21 cellular contexts compared by ENCODE assay signal in the genomic region with DNA sequence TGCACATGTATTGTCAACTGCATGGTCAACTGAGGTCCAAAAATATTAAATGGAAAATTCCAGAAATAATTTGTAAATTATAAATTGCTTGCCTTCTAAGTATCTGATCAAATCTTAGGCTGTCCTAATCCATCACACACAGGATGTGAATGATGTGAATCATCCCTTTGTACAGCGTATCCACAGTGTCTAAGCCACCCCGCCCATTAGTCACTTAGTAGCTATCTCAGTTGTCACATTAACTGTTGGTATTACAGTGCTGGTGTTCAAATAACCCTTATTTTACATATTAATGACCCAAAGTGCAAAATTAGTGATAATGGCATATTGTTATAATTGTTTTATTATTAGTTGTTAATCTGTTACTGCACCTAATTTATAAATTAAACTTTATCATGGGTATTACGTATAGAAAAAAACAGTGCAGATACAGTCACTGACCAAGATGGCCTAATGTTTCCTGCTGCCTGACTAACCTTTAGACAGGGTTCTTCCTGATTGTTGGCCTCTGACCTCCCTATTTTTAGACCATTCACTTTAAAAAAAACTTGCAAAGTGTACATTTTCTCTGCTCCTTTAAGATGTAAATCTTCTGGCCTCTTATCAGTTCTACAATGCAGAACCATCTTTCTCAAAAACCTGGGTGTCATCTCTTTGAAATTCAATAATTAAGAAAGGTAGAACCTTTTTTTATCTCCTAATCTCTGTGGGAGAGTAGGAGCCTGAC. TPM values are rescaled to one million over a fixed set of nuclear protein-coding genes. Genes with fewer than 3 reads are reported as not detected.
A peak's percentile ranks its signal among the peaks of the same experiment; 100 is the strongest.
DNase-seq lines count a peak whose midpoint lies in the region; ATAC-seq, FAIRE-seq and TF ChIP-seq lines count a peak whose summit lies in the region.
"Had no signal": no experiment of that assay in that cellular context is flagged by ENCODE, and none has a peak within 500 bp of the region (broad histone marks: within the 10 kb centered on the region; RNA-seq: fewer than 3 reads in every experiment).

No MANE protein-coding gene starts in this region.

- H3K4me3 Mint-ChIP-seq in T-cell, result no peak overlapping the region

- no peaks in the 10 kb centered on the region for H3K36me3 Mint-ChIP-seq in T-cell

- POLR2A ChIA-PET in T-cell (lab: Charles Lee), result no interaction called here

- no peaks in the 10 kb centered on the region for H3K27me3 ChIP-seq in BLaER1 treated with 17β-estradiol and CSF1 and Interleukin-3, amounts not matched to agents 10 nM and 100 nM
- H3K27me3 ChIP-seq in bronchial epithelial cell (ENCODE audit: control insufficient read depth, insufficient read depth, low read length) (no peaks in the 10 kb centered on the region), suprapubic skin (no peaks in the 10 kb centered on the region), colonic mucosa (no peaks in the 10 kb centered on the region)
- H3K27me3 ChIP-seq: dorsolateral prefrontal cortex, gastrocnemius medialis, neutrophil had no signal

- no peak for FAIRE-seq in bronchial epithelial cell (lab: Jason Lieb, UNC)
- FAIRE-seq: astrocyte had no signal

- peak; percentile 9 for DNase-seq in HuH-7 (ENCODE audit: low spot score)
- peak; percentile 49 for DNase-seq in bronchial epithelial cell (ENCODE audit: low read depth)
- DNase-seq in T-cell, result no peak
- no peak for DNase-seq in suprapubic skin (ENCODE audit: low spot score in 2 of 2)
- DNase-seq in colonic mucosa, result no peak
- DNase-seq: activated gamma-delta T cell treated with Interleukin-2 at 50 U/mL for 16 hours, DMS79 treated with DMSO at 0.1 percent for 48 hours, dorsolateral prefrontal cortex, gastrocnemius medialis, H7, mesendoderm, NCI-H1105, NCI-H2227 treated with DMSO at 0.1 percent for 48 hours, WERI-Rb-1 had no signal

- H3K4me2 ChIP-seq in BLaER1 treated with 17β-estradiol and CSF1 and Interleukin-3, amounts not matched to agents 10 nM and 100 nM, result peak overlapping the region in 7 of 11 experiments; percentile 4 to 46 (median 26); a peak in 8 of 22 replicates

- H4K20me1 ChIP-seq in BLaER1 treated with 17β-estradiol and CSF1 and Interleukin-3, amounts not matched to agents 10 nM and 100 nM, result no peaks in the 10 kb centered on the region; a peak in 1 of 22 replicates

- no peak overlapping the region for H3K4me3 ChIP-seq in BLaER1 treated with 17β-estradiol and CSF1 and Interleukin-3, amounts not matched to agents 10 nM and 100 nM
- H3K4me3 ChIP-seq in bronchial epithelial cell (ENCODE audit: low read depth, low read length), result no peak overlapping the region
- H3K4me3 ChIP-seq in mesodermal cell (ENCODE audit: extremely low read depth, insufficient read depth, low read length, poor library complexity, severe bottlenecking), result no peak overlapping the region
- no peak overlapping the region for H3K4me3 ChIP-seq in suprapubic skin
- H3K4me3 ChIP-seq in colonic mucosa, result no peak overlapping the region
- H3K4me3 ChIP-seq: dorsolateral prefrontal cortex, gastrocnemius medialis, SK-N-MC had no signal

- peaks cover 9 to 45% (median 32%) of the 10 kb centered on the region in 10 experiments; a peak in 18 of 20 replicates for H3K4me1 ChIP-seq in BLaER1 treated with 17β-estradiol and CSF1 and Interleukin-3, amounts not matched to agents 10 nM and 100 nM
- H3K4me1 ChIP-seq in mesodermal cell (ENCODE audit: control insufficient read depth, insufficient read depth, low read length, poor library complexity, severe bottlenecking) (no peaks in the 10 kb centered on the region), suprapubic skin (peaks cover 15% of the 10 kb centered on the region), colonic mucosa (peaks cover 3% of the 10 kb centered on the region)

- intact Hi-C loops in colonic mucosa (cut with DNase I), result no loop called here

- no peak for TF ChIP-seq EP300 in suprapubic skin (IDR thresholded peaks at IDR 0.05)

- TF ChIP-seq CTCF in bronchial epithelial cell (IDR thresholded peaks at IDR 0.05; ENCODE audit: insufficient read depth, low read length, severe bottlenecking), result no peak
- no peak for TF ChIP-seq CTCF in suprapubic skin (IDR thresholded peaks at IDR 0.05)
- no peak for TF ChIP-seq CTCF in colonic mucosa (IDR thresholded peaks at IDR 0.05)

- CTCF ChIA-PET in T-cell (lab: Charles Lee), result interaction anchor here in 1 of 2 donors (0.9 kb wide), 1 partner anchor 19 kb away, joined by 3 read pairs; no protein-coding TSS in a partner anchor

- H3K9ac ChIP-seq in BLaER1 treated with 17β-estradiol and CSF1 and Interleukin-3, amounts not matched to agents 10 nM and 100 nM, result no peak overlapping the region
- no peak overlapping the region for H3K9ac ChIP-seq in colonic mucosa (ENCODE audit: low read depth in 2 of 2, low read length in 2 of 2)

- H3K9me3 ChIP-seq in BLaER1 treated with 17β-estradiol and CSF1 and Interleukin-3, amounts not matched to agents 10 nM and 100 nM (replicated peaks in 1 of 11), result peaks cover 0 to 14% (median 8%) of the 10 kb centered on the region in 11 experiments; a peak in 7 of 22 replicates
- H3K9me3 ChIP-seq in mesodermal cell (ENCODE audit: control insufficient read depth, low read length) (no peaks in the 10 kb centered on the region), suprapubic skin (no peaks in the 10 kb centered on the region), colonic mucosa (no peaks in the 10 kb centered on the region)
- H3K9me3 ChIP-seq: gastrocnemius medialis, neutrophil had no signal

- TF ChIP-seq POLR2A in suprapubic skin (IDR thresholded peaks at IDR 0.05), result no peak

- no peak for ATAC-seq in T-cell (replicated peaks in 1 of 4)
- ATAC-seq: gastrocnemius medialis had no signal

- H3K4me1 Mint-ChIP-seq in T-cell, result peaks cover 16 to 20% (median 16%) of the 10 kb centered on the region in 3 donors

- H3K9me3 Mint-ChIP-seq in T-cell, result no peaks in the 10 kb centered on the region

- no peaks in the 10 kb centered on the region for H3K36me3 ChIP-seq in BLaER1 treated with 17β-estradiol and CSF1 and Interleukin-3, amounts not matched to agents 10 nM and 100 nM
- no peaks in the 10 kb centered on the region for H3K36me3 ChIP-seq in bronchial epithelial cell (ENCODE audit: control insufficient read depth, insufficient read depth, low read length)
- H3K36me3 ChIP-seq in mesodermal cell (ENCODE audit: control insufficient read depth, insufficient read depth, low read length), result no peaks in the 10 kb centered on the region
- no peaks in the 10 kb centered on the region for H3K36me3 ChIP-seq in suprapubic skin
- no peaks in the 10 kb centered on the region for H3K36me3 ChIP-seq in colonic mucosa
- H3K36me3 ChIP-seq: gastrocnemius medialis, neutrophil, WERI-Rb-1 had no signal

- no peaks in the 10 kb centered on the region for H3K27me3 Mint-ChIP-seq in T-cell

- H3K27ac ChIP-seq in BLaER1 treated with 17β-estradiol and CSF1 and Interleukin-3, amounts not matched to agents 10 nM and 100 nM, result no peak overlapping the region
- H3K27ac ChIP-seq in mesodermal cell (ENCODE audit: low read depth, low read length, severe bottlenecking) (peak overlapping the region; percentile 51), suprapubic skin (no peak overlapping the region), colonic mucosa (no peak overlapping the region)
- H3K27ac ChIP-seq: C4-2B, gastrocnemius medialis, neutrophil, SK-N-MC, WERI-Rb-1 had no signal

- 100% methylated on average over 1 of the region's 3 CpGs; no CpG with 5 or more reads in 1 of the 2 experiments for WGBS in mesodermal cell (ENCODE audit: insufficient coverage in 2 of 2), 2 experiments
- WGBS in suprapubic skin, result 56% methylated on average over 3 of the region's 3 CpGs

- H3K27ac Mint-ChIP-seq in T-cell, result no peak overlapping the region

RNA-seq across cellular contexts. Expression of gene SVIP, which starts 2.9 kb away (rescaled TPM):
- total RNA-seq in bronchial epithelial cell (7.4 and 10.1 TPM in 2 replicates), T-cell (10 to 100 TPM; 40.9 to 53.4 (median 48.4) TPM), suprapubic skin (10 to 100 TPM in 1 of 4 donors, 1 to 10 TPM in 3; 6.8 to 10.0 (median 7.9) TPM), colonic mucosa (10 to 100 TPM; 20.6 to 30.0 TPM)
- 10.0 TPM for polyA plus RNA-seq in mesodermal cell (2013, experiment 1 of 2)
- 12.8 TPM for polyA plus RNA-seq in mesodermal cell (2013, experiment 2 of 2)

RNA-seq across cellular contexts. Expression of gene CCDC179, which starts 27.8 kb away (rescaled TPM):
- total RNA-seq in bronchial epithelial cell (not detected in 2 replicates), T-cell (not detected), suprapubic skin (not detected), colonic mucosa (not detected)
- not detected for polyA plus RNA-seq in mesodermal cell (2013, experiment 1 of 2)
- polyA plus RNA-seq in mesodermal cell (2013, experiment 2 of 2), result not detected
- total RNA-seq: astrocyte, dorsolateral prefrontal cortex, gastrocnemius medialis, H7, ureter had no signal

Comparison
In these comparisons a context has a peak if more than half of its experiments do, and no peak if none do; other contexts are left out.
1. DNase-seq: peak in HuH-7 (single experiment) and bronchial epithelial cell (single experiment); none in T-cell (0 of 34), suprapubic skin (0 of 2) and colonic mucosa (single experiment).